ENCODE assay signal across 8 cellular contexts in the genomic region with DNA sequence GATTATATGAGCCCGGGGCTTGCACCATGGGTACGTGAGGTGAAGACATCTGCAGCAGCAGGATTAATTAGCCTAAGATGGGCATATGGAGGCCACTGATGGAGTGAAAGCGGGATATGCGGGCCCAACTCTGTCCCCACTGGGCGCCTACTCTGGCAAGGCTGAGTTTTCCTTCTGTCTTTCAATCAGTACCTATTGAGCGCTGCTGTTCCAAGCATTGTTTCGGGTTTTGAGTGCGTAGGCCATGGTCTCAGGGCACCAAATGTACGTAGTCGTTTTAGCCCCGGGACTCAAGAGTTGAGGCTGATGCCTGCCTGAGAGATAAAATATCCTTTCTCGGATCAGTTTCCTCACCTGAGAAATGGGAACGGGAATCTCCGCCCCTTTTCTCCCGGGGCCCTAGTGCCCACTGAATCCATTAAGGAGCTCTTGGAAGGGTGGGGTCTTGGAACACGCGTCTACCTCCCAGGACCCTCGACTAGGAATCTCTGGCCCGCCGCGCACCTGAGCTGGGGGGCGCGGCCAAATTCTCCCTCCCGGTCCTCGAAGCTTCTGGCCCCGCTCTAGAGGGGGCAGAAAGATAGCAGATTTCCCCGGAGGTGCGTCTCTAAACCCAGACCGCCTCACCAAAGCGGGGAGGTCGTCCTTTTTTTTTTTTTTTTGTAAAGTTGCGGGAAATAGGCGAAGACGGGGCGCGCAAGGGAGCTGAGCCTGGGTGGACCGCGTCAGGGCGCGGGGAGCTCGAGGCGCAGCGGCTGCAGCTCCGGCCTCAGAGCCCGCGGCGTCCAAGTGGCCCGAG. TPM values are rescaled to one million over a fixed set of nuclear protein-coding genes. Genes with fewer than 3 reads are reported as not detected.
DNase-seq lines count a peak whose midpoint lies in the region; ATAC-seq lines count a peak whose summit lies in the region.

No MANE protein-coding gene starts in this region.

- H3K4me1 Mint-ChIP-seq in activated T-helper 17 cell treated with anti-CD3 and anti-CD28 coated beads, Interleukin-2, amount 50 U/mL, for 72 hours, result peaks cover 11% of the 10 kb centered on the region
- H3K4me1 Mint-ChIP-seq in stimulated activated naive CD8-positive, alpha-beta T cell treated with anti-CD3 and anti-CD28 coated beads, Interleukin-15, Interleukin-2, amounts not matched to agents 100 ng/mL and 50 ng/mL, for 24 hours (ENCODE audit: low read depth), result peaks cover 50% of the 10 kb centered on the region

- H3K27me3 Mint-ChIP-seq in activated T-helper 17 cell treated with anti-CD3 and anti-CD28 coated beads, Interleukin-2, amount 50 U/mL, for 72 hours, result peaks cover 23% of the 10 kb centered on the region
- H3K27me3 Mint-ChIP-seq in stimulated activated naive CD8-positive, alpha-beta T cell treated with anti-CD3 and anti-CD28 coated beads, Interleukin-15, Interleukin-2, amounts not matched to agents 100 ng/mL and 50 ng/mL, for 24 hours, result peaks cover 35% of the 10 kb centered on the region

- DNase-seq in NCI-H2107 treated with DMSO at 0.1 percent for 48 hours (lab: John Stamatoyannopoulos, UW; ENCODE audit: unreplicated experiment), result no peak
- DNase-seq in GM19240 (ENCODE audit: insufficient read length, low spot score), result no peak
- DNase-seq in DMS 273 (lab: John Stamatoyannopoulos, UW; ENCODE audit: unreplicated experiment), result no peak

- H3K4me3 ChIP-seq in HUES64 (ENCODE audit: low read length) (peak overlapping the region; percentile 87), iPS-20b (ENCODE audit: low read length) (peak overlapping the region; percentile 89)

- 2% methylated on average over 48 of the region's 48 CpGs for WGBS in HUES64

- no peaks in the 10 kb centered on the region for H3K9me3 ChIP-seq in HUES64 (ENCODE audit: insufficient read depth, low read depth, low read length)
- no peaks in the 10 kb centered on the region for H3K9me3 ChIP-seq in iPS-20b (ENCODE audit: insufficient read depth, low read depth, low read length)

- H3K27me3 ChIP-seq in HUES64 (ENCODE audit: insufficient read depth, low read length), result peaks cover 36% of the 10 kb centered on the region
- H3K27me3 ChIP-seq in iPS-20b (ENCODE audit: insufficient read depth, low read length), result peaks cover 51% of the 10 kb centered on the region

- H3K36me3 Mint-ChIP-seq in activated T-helper 17 cell treated with anti-CD3 and anti-CD28 coated beads, Interleukin-2, amount 50 U/mL, for 72 hours (ENCODE audit: low read depth), result peaks cover 5% of the 10 kb centered on the region
- no peaks in the 10 kb centered on the region for H3K36me3 Mint-ChIP-seq in stimulated activated naive CD8-positive, alpha-beta T cell treated with anti-CD3 and anti-CD28 coated beads, Interleukin-15, Interleukin-2, amounts not matched to agents 100 ng/mL and 50 ng/mL, for 24 hours (ENCODE audit: low read depth)

- no peak overlapping the region for H3K27ac Mint-ChIP-seq in activated T-helper 17 cell treated with anti-CD3 and anti-CD28 coated beads, Interleukin-2, amount 50 U/mL, for 72 hours
- H3K27ac Mint-ChIP-seq in stimulated activated naive CD8-positive, alpha-beta T cell treated with anti-CD3 and anti-CD28 coated beads, Interleukin-15, Interleukin-2, amounts not matched to agents 100 ng/mL and 50 ng/mL, for 24 hours, result no peak overlapping the region

- H3K36me3 ChIP-seq in HUES64 (ENCODE audit: insufficient read depth, low read length), result no peaks in the 10 kb centered on the region
- no peaks in the 10 kb centered on the region for H3K36me3 ChIP-seq in iPS-20b (ENCODE audit: insufficient read depth, low read depth, low read length)

- no peaks in the 10 kb centered on the region for H3K9me3 Mint-ChIP-seq in activated T-helper 17 cell treated with anti-CD3 and anti-CD28 coated beads, Interleukin-2, amount 50 U/mL, for 72 hours
- H3K9me3 Mint-ChIP-seq in stimulated activated naive CD8-positive, alpha-beta T cell treated with anti-CD3 and anti-CD28 coated beads, Interleukin-15, Interleukin-2, amounts not matched to agents 100 ng/mL and 50 ng/mL, for 24 hours, result no peaks in the 10 kb centered on the region

- no peak for ATAC-seq in activated T-helper 17 cell treated with anti-CD3 and anti-CD28 coated beads, Interleukin-2, amount 50 U/mL, for 72 hours (replicated peaks)
- no peak for ATAC-seq in GM21515 (IDR thresholded peaks at IDR 0.05; ENCODE audit: unreplicated experiment)

- peak overlapping the region; percentile 41 for H3K4me3 Mint-ChIP-seq in activated T-helper 17 cell treated with anti-CD3 and anti-CD28 coated beads, Interleukin-2, amount 50 U/mL, for 72 hours
- H3K4me3 Mint-ChIP-seq in stimulated activated naive CD8-positive, alpha-beta T cell treated with anti-CD3 and anti-CD28 coated beads, Interleukin-15, Interleukin-2, amounts not matched to agents 100 ng/mL and 50 ng/mL, for 24 hours, result peak overlapping the region; percentile 52

- H3K27ac ChIP-seq in HUES64 (ENCODE audit: low read depth, low read length) (peak overlapping the region; percentile 94; the same call in 1 of the 2 replicates), iPS-20b (ENCODE audit: low read length) (no peak overlapping the region)

- peak overlapping the region; percentile 52; the same call in 1 of the 2 replicates for H3K9ac ChIP-seq in HUES64 (ENCODE audit: low read depth, low read length)
- H3K9ac ChIP-seq in iPS-20b (ENCODE audit: low read depth, low read length), result peak overlapping the region; percentile 73; the same call in 1 of the 2 replicates

- peaks cover 29% of the 10 kb centered on the region for H3K4me1 ChIP-seq in HUES64 (ENCODE audit: insufficient read depth, low read length)
- H3K4me1 ChIP-seq in iPS-20b (ENCODE audit: insufficient read depth, low read length), result peaks cover 28% of the 10 kb centered on the region

RNA-seq across cellular contexts. Expression of gene CXXC5, which starts 0.5 kb away (rescaled TPM):
- 83.6 TPM for polyA plus RNA-seq in HUES64 (2013, experiment 1 of 2)
- 88.1 TPM for polyA plus RNA-seq in HUES64 (2013, experiment 2 of 2)
- total RNA-seq in activated T-helper 17 cell treated with anti-CD3 and anti-CD28 coated beads, Interleukin-2, amount 50 U/mL, for 72 hours, result 1 to 10 TPM in 1 of 2 donors, under 1 TPM in 1; 0.89 to 2.7 TPM
